Comparison of ENCODE assay signal across 8 cellular contexts in the genomic region with DNA sequence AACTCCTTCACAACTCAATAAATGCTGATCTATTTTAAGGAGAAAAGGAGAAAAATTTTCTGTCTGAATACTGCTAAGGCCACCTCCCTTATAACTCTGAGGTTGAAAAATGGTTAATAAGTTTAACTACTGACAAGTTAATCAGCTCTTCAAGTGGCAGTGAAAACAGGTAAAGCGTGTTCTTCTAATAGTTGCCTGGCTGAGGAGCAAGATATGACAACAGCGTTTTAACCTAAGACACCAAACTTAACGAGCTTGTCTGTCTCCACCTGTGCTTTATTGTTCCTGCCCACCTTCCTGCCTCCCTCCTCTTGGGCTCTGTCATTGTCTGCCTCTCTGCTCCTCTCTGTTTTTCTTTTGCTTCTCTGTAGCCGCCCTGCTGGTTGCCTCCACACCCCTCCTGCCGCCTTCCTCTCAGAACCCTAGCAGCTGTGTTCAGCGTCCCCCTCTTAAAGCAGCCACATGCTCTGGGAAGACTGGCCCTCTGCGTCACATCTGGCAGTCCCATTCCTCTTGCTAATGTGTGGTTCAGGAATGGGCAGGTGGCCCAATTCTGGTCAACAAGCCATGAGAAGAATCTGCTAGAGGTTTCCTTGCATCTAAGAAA. TPM values are rescaled to one million over a fixed set of nuclear protein-coding genes. Genes with fewer than 3 reads are reported as not detected.
DNase-seq lines count a peak whose midpoint lies in the region; ATAC-seq and TF ChIP-seq lines count a peak whose summit lies in the region.

No MANE protein-coding gene starts in this region.

- H4K8ac ChIP-seq in trophoblast cell (ENCODE audit: low read depth, low read length), result no peak overlapping the region

- no peak overlapping the region for H3K27ac ChIP-seq in Karpas-422 (ENCODE audit: low read length)
- no peak overlapping the region for H3K27ac ChIP-seq in trophoblast cell (ENCODE audit: low read depth, low read length)
- H3K27ac ChIP-seq in right atrium auricular region, result no peak overlapping the region

- no peak overlapping the region for H3K4me3 ChIP-seq in Karpas-422 (ENCODE audit: low read length)
- no peak overlapping the region for H3K4me3 ChIP-seq in trophoblast cell (ENCODE audit: low read depth, low read length)
- no peak overlapping the region for H3K4me3 ChIP-seq in right atrium auricular region

- no peak overlapping the region for H2AK5ac ChIP-seq in trophoblast cell (ENCODE audit: low read length)

- no peaks in the 10 kb centered on the region for H4K20me1 ChIP-seq in Karpas-422 (ENCODE audit: insufficient read depth, low read depth, low read length)

- ATAC-seq in GM18511 (IDR thresholded peaks at IDR 0.05; ENCODE audit: unreplicated experiment), result peak; percentile 2
- no peak for ATAC-seq in HG02763 (IDR thresholded peaks at IDR 0.05; ENCODE audit: unreplicated experiment)

- H3K4me2 ChIP-seq in Karpas-422 (ENCODE audit: low read depth, low read length, poor library complexity, severe bottlenecking), result no peak overlapping the region
- H3K4me2 ChIP-seq in trophoblast cell (ENCODE audit: low read length), result no peak overlapping the region

- H3K79me2 ChIP-seq in Karpas-422 (ENCODE audit: low read length), result no peaks in the 10 kb centered on the region
- H3K79me2 ChIP-seq in trophoblast cell (ENCODE audit: control insufficient read depth, insufficient read depth, low read length, poor library complexity), result peaks cover 4% of the 10 kb centered on the region

- no peak overlapping the region for H4K91ac ChIP-seq in trophoblast cell (ENCODE audit: low read depth, low read length)

- H3K18ac ChIP-seq in trophoblast cell (ENCODE audit: low read length), result no peak overlapping the region

- H2BK12ac ChIP-seq in trophoblast cell (ENCODE audit: low read length), result no peak overlapping the region

- no peaks in the 10 kb centered on the region for H3K27me3 ChIP-seq in Karpas-422 (ENCODE audit: low read length)
- H3K27me3 ChIP-seq in trophoblast cell (ENCODE audit: insufficient read depth, low read length), result no peaks in the 10 kb centered on the region
- H3K27me3 ChIP-seq in right atrium auricular region, result no peaks in the 10 kb centered on the region

- H3K9me2 ChIP-seq in Karpas-422 (replicated peaks; ENCODE audit: insufficient read depth, low read length), result no peaks in the 10 kb centered on the region

- WGBS in trophoblast cell (ENCODE audit: extremely low coverage, insufficient coverage, insufficient read length), result no CpG with 5 or more reads among the region's 7 CpGs

- CTCF ChIA-PET in GM10248 (lab: Yijun Ruan, JAX), result interaction anchor here (1.4 kb wide), 1 partner anchor 195 kb away, joined by 3 read pairs; no protein-coding TSS in a partner anchor

- H2BK5ac ChIP-seq in trophoblast cell (ENCODE audit: low read depth, low read length, poor library complexity), result no peak overlapping the region

- H3K36me3 ChIP-seq in Karpas-422 (ENCODE audit: insufficient read depth, low read length), result no peaks in the 10 kb centered on the region
- peaks cover 0 to 2% of the 10 kb centered on the region in 2 experiments for H3K36me3 ChIP-seq in trophoblast cell (ENCODE audit: control insufficient read depth in 1 of 2, insufficient read depth in 2 of 2, low read length in 2 of 2)
- H3K36me3 ChIP-seq in right atrium auricular region, result no peaks in the 10 kb centered on the region

- DNase-seq in Karpas-422, result no peak
- DNase-seq in activated T-helper 9 cell treated with anti-CD3 and anti-CD28 coated beads, Interleukin-2, amount 50 U/mL, for 16 hours (ENCODE audit: low read depth), result peak; percentile 20
- DNase-seq in trophoblast cell, result no peak
- no peak for DNase-seq in GM10248 (ENCODE audit: extremely low spot score)
- DNase-seq in right atrium auricular region (ENCODE audit: low spot score), result no peak
- DNase-seq in mucosa of gallbladder (ENCODE audit: low spot score), result no peak

- TF ChIP-seq CTCF in GM10248 (IDR thresholded peaks at IDR 0.05; ENCODE audit: control extremely low read depth, extremely low read depth, low read depth, missing control alignments) (no peak), right atrium auricular region (IDR thresholded peaks at IDR 0.05) (no peak)

- H3K9me3 ChIP-seq in Karpas-422 (ENCODE audit: low read length), result no peaks in the 10 kb centered on the region
- peaks cover 14% of the 10 kb centered on the region for H3K9me3 ChIP-seq in trophoblast cell (ENCODE audit: insufficient read depth, low read depth, low read length)
- no peaks in the 10 kb centered on the region for H3K9me3 ChIP-seq in right atrium auricular region

- H3K79me1 ChIP-seq in trophoblast cell (ENCODE audit: low read length), result peaks cover 9% of the 10 kb centered on the region

- H3K9ac ChIP-seq in Karpas-422 (ENCODE audit: low read length) (no peak overlapping the region), trophoblast cell (ENCODE audit: low read length) (peak overlapping the region; percentile 28)

- no peak overlapping the region for H3K4ac ChIP-seq in trophoblast cell (ENCODE audit: low read depth, low read length)

- no peak overlapping the region for H2BK120ac ChIP-seq in trophoblast cell (ENCODE audit: insufficient read depth, low read length, poor library complexity)

- no peak overlapping the region for H4K12ac ChIP-seq in trophoblast cell (ENCODE audit: low read depth, low read length)

- H3K23ac ChIP-seq in trophoblast cell (ENCODE audit: low read length), result no peak overlapping the region

- H3K4me1 ChIP-seq in Karpas-422 (ENCODE audit: low read length) (peaks cover 14% of the 10 kb centered on the region), trophoblast cell (ENCODE audit: control insufficient read depth in 1 of 2, insufficient read depth in 2 of 2, low read length in 2 of 2) (peaks cover 0 to 5% of the 10 kb centered on the region in 2 experiments), right atrium auricular region (peaks cover 0 to 15% of the 10 kb centered on the region in 2 donors)

- no peak overlapping the region for H3K14ac ChIP-seq in trophoblast cell (ENCODE audit: low read length)

- H2AFZ ChIP-seq in Karpas-422 (ENCODE audit: low read length) (peak overlapping the region; percentile 80; the same call in 1 of the 2 replicates), trophoblast cell (ENCODE audit: insufficient read depth, low read length, poor library complexity) (no peak overlapping the region)

- POLR2A ChIA-PET in GM10248 (lab: Yijun Ruan, JAX), result no interaction called here

RNA-seq across cellular contexts. Expression of gene TSPAN5, which starts 4.3 kb away (rescaled TPM):
- 0.15 and 0.18 TPM in 2 replicates for total RNA-seq in Karpas-422 (2014; rRNA removed; shearing (Covaris generic); ENCODE audit: low replicate concordance)
- 9.9 and 10.3 TPM in 2 replicates for polyA plus RNA-seq in trophoblast cell (2013)
- total RNA-seq in right atrium auricular region (1 to 10 TPM; 1.8 to 5.7 TPM), mucosa of gallbladder (3.2 TPM)
